In the genomic region with DNA sequence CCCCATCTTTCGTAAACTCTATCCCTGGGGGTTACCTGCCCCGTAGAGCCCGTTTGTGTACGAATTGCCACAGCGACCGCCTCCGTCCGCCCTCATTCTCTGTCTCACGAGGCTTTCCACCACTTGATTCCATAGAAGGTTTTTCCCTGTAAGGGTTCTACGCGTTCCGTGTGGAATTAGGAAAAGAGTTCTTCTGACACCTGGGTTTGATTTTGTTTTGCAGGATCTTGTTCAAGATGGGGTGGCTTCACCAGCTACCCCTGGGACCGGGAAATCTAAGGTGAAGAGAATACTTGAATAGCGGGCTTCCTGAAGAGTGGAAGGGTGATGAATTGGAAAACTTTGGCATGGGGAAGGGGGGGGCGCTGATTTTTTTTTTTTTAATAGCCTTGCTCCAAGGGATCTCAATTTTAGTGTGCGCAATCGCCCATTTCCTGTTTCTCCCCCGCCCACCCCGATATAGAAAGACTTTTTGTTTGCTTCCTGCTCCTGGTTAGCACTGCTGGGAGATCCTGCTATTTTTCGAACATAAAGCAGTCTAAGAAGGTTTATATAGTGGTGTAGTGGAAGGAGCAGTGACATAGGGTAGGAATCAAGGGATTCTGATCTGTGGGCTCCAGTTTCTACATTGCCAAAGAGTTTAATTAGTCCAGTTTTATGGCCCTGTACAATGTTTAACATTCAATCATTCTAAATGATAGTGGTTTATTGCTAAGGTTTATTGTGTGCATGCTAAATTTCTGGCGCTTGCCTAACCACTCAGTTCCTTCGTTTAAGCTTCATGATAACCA, we compare ENCODE assay signal across 8 cellular contexts. TPM values are rescaled to one million over a fixed set of nuclear protein-coding genes. Genes with fewer than 3 reads are reported as not detected.
DNase-seq lines count a peak whose midpoint lies in the region; ATAC-seq and TF ChIP-seq lines count a peak whose summit lies in the region.

No MANE protein-coding gene starts in this region.

- TF ChIP-seq CTCF in HL-60 (IDR thresholded peaks at IDR 0.05; ENCODE audit: insufficient read depth, low read length) (no peak), mammary epithelial cell (conservative IDR thresholded peaks at IDR 0.05 in 1 of 2, IDR thresholded peaks at IDR 0.05 in 1 of 2; ENCODE audit: extremely low read depth in 1 of 2, insufficient read depth in 1 of 2, low read depth in 1 of 2, low read length in 2 of 2) (no peak)

- peak overlapping the region; percentile 94 for H3K4me3 ChIP-seq in HL-60 (replicated peaks; ENCODE audit: insufficient read depth, low read length)
- peak overlapping the region; percentile 99 for H3K4me3 ChIP-seq in SK-N-MC
- peak overlapping the region; percentile 61 to 91 (median 87) for H3K4me3 ChIP-seq in mammary epithelial cell (replicated peaks in 1 of 3; ENCODE audit: insufficient read depth in 1 of 3, low read depth in 2 of 3, low read length in 3 of 3)

- DNase-seq in DMS153 treated with DMSO at 0.1 percent for 48 hours (lab: John Stamatoyannopoulos, UW; ENCODE audit: unreplicated experiment) (peak; percentile 64), HL-60 (ENCODE audit: low read depth in 1 of 2, low spot score in 1 of 2) (peak in 1 of 2 experiments; percentile 48), SK-N-MC (ENCODE audit: low read depth, low spot score) (no peak), mammary epithelial cell (no peak), kidney tubule cell (ENCODE audit: low spot score) (peak; percentile 37), NCI-H82 treated with DMSO at 0.1 percent for 48 hours (lab: John Stamatoyannopoulos, UW; ENCODE audit: unreplicated experiment) (no peak)
- peak; percentile 40 for DNase-seq in stimulated activated CD8-positive, alpha-beta memory T cell treated with anti-CD3 and anti-CD28 coated beads, Interleukin-4, amount 100 ng/mL, for 48 hours

- H3K36me3 ChIP-seq in SK-N-MC (ENCODE audit: insufficient read depth, low read length), result peaks cover 24% of the 10 kb centered on the region
- H3K36me3 ChIP-seq in mammary epithelial cell (ENCODE audit: insufficient read depth, low read length), result peaks cover 10% of the 10 kb centered on the region

- ATAC-seq in GM19452 (IDR thresholded peaks at IDR 0.05; ENCODE audit: unreplicated experiment), result peak; percentile 46

- intact Hi-C loops in mammary epithelial cell (cut with micrococcal nuclease), result loop anchor here (1.0 to 5.0 kb wide), 5 partner anchors 37 to 270 kb away; a partner anchor contains a TSS

- H3K27ac ChIP-seq in HL-60 (replicated peaks) (peak overlapping the region; percentile 67), SK-N-MC (peak overlapping the region; percentile 68; the same call in 1 of the 2 replicates), mammary epithelial cell (ENCODE audit: insufficient read depth, low read depth, low read length) (peak overlapping the region; percentile 75)

- CTCF ChIA-PET in mammary epithelial cell (lab: Charles Lee; ENCODE audit: low non-redundant PET), result no interaction called here

- peak overlapping the region; percentile 77 for H3K4me2 ChIP-seq in mammary epithelial cell (ENCODE audit: insufficient read depth, low read depth, low read length)

- 7% methylated on average over 14 of the region's 22 CpGs for WGBS in mammary epithelial cell (ENCODE audit: low coverage, missing lambda C conversion rate)

- no peaks in the 10 kb centered on the region for H4K20me1 ChIP-seq in mammary epithelial cell (ENCODE audit: insufficient read depth, low read length)

- H2AFZ ChIP-seq in mammary epithelial cell (ENCODE audit: low read depth, low read length), result peak overlapping the region; percentile 84

- peaks cover 26% of the 10 kb centered on the region for H3K4me1 ChIP-seq in mammary epithelial cell (ENCODE audit: insufficient read depth, low read length)

- TSS peak; percentile 49 for BruUV-seq in mammary epithelial cell (replicated peaks; lab: Mats Ljungman, UMichigan)

- peaks cover 27% of the 10 kb centered on the region for H3K79me2 ChIP-seq in mammary epithelial cell (ENCODE audit: insufficient read depth, low read length)

- H3K9me3 ChIP-seq in SK-N-MC (ENCODE audit: low read depth, low read length) (no peaks in the 10 kb centered on the region), mammary epithelial cell (replicated peaks; ENCODE audit: insufficient read depth, low read length) (no peaks in the 10 kb centered on the region)

- peak overlapping the region; percentile 87 for H3K9ac ChIP-seq in SK-N-MC (ENCODE audit: insufficient read length)
- H3K9ac ChIP-seq in mammary epithelial cell (ENCODE audit: insufficient read depth, low read length), result peak overlapping the region; percentile 89

- H3K27me3 ChIP-seq in HL-60 (ENCODE audit: insufficient read depth, poor library complexity, severe bottlenecking) (no peaks in the 10 kb centered on the region), mammary epithelial cell (ENCODE audit: insufficient read depth, low read length) (no peaks in the 10 kb centered on the region)

- in situ Hi-C loops in mammary epithelial cell (cut with MboI; ENCODE audit: low sequenced_read_pairs in 2 of 2), result no loop called here

- dilution Hi-C loops in mammary epithelial cell (cut with HindIII; ENCODE audit: low sequenced_read_pairs), result no loop called here

RNA-seq across cellular contexts. Expression of a gene that starts 0.6 kb away (rescaled TPM):
- total RNA-seq in mammary epithelial cell, result 10 to 100 TPM; 20.8 to 31.5 TPM
- 4.6 TPM for polyA plus RNA-seq in mammary epithelial cell
- polyA minus RNA-seq in mammary epithelial cell, result 3.6 TPM

Comparison
In these comparisons a context has a peak if more than half of its experiments do, and no peak if none do; other contexts are left out.
1. DNase-seq: peak in DMS153 treated with DMSO at 0.1 percent for 48 hours (single experiment), kidney tubule cell (single experiment) and stimulated activated CD8-positive, alpha-beta memory T cell treated with anti-CD3 and anti-CD28 coated beads, Interleukin-4, amount 100 ng/mL, for 48 hours (single experiment); none in SK-N-MC (single experiment), mammary epithelial cell (single experiment) and NCI-H82 treated with DMSO at 0.1 percent for 48 hours (single experiment).
2. Peak in every context shown above with its lines, with median percentiles within 50 percentile points of each other: H3K27ac ChIP-seq and H3K4me3 ChIP-seq.